ENCODE assay signal across 8 cellular contexts in the genomic region with DNA sequence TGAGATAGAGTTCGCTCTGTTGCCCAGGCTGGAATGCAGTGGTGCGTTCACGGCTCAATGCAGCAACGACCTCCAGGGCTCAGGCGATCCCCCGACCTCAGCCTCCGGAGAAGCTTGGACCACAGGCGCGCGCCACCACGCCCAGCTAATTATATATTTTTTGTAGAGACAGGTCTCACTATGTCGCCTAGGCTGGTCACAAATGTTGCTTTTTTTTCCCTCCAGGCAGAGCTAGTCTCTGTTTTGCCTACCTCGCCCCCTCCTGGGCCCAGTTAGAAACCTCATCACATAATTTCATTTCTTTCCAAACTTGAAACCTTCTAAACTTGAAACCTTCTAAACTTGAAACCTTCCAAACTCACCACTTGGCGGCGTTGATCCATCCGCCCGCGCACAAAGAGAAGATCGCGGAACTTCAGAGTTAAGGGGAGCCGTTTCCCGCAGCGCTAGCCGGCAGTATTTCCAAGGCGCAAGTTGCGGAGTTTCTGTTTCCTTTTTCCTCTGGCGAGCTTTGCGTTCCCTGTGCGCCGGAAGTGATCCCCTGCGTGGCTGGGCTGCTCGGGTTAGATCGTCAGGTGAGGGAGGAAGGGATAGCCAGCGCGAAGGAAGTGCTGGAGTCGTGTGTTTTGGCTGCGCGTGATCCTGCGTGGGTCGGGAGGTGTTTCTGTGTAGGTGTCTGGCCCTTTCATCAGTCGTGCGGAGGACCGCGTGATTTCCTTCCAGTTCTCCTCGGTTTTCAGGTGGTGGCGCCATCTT. TPM values are rescaled to one million over a fixed set of nuclear protein-coding genes. Genes with fewer than 3 reads are reported as not detected.
DNase-seq lines count a peak whose midpoint lies in the region; ATAC-seq and TF ChIP-seq lines count a peak whose summit lies in the region.

SSBP1 (plus strand) TSS at position 523 of the 756 bp plus-strand sequence. CDS start 809 bp downstream, outside the sequence.

- peaks cover 20% of the 10 kb centered on the region for H3K36me3 ChIP-seq in OCI-LY3 (replicated peaks; ENCODE audit: low read depth, low read length)

- H3K79me2 ChIP-seq in OCI-LY3 (ENCODE audit: low read length), result peaks cover 42% of the 10 kb centered on the region

- peak; percentile 92 for ATAC-seq in GM21447 (IDR thresholded peaks at IDR 0.05; ENCODE audit: unreplicated experiment)

- peak within 1 kb of the TSS; percentile 70 for H3K27ac ChIP-seq in OCI-LY3 (ENCODE audit: low read length)

- H3K4me3 ChIP-seq in OCI-LY3 (ENCODE audit: low read length), result peak within 1 kb of the TSS; percentile 81
- peak within 1 kb of the TSS; percentile 87 for H3K4me3 ChIP-seq in mononuclear cell (ENCODE audit: low read length)

- peak within 1 kb of the TSS; percentile 96 for H2AFZ ChIP-seq in OCI-LY3 (ENCODE audit: low read depth, low read length)

- TF ChIP-seq CTCF in OCI-LY3 (IDR thresholded peaks at IDR 0.05; ENCODE audit: low read depth, low read length), result peak; percentile 86

- peak within 1 kb of the TSS; percentile 82 for H3K9ac ChIP-seq in OCI-LY3 (ENCODE audit: low read length)

- H3K4me2 ChIP-seq in OCI-LY3 (ENCODE audit: low read length), result peak within 1 kb of the TSS; percentile 87

- H3K4me1 ChIP-seq in OCI-LY3 (ENCODE audit: low read length), result peaks cover 17% of the 10 kb centered on the region
- peaks cover 30% of the 10 kb centered on the region for H3K4me1 ChIP-seq in mononuclear cell (ENCODE audit: insufficient read depth, low read length)

- no peaks in the 10 kb centered on the region for H3K9me3 ChIP-seq in OCI-LY3 (ENCODE audit: insufficient read depth, low read length)
- no peaks in the 10 kb centered on the region for H3K9me3 ChIP-seq in mononuclear cell (ENCODE audit: low read depth, low read length)

- no peaks in the 10 kb centered on the region for H4K20me1 ChIP-seq in OCI-LY3 (ENCODE audit: insufficient read depth, low read length)

- H3K27me3 ChIP-seq in OCI-LY3 (ENCODE audit: low read depth, low read length) (no peaks in the 10 kb centered on the region), mononuclear cell (ENCODE audit: insufficient read depth, low read length) (no peaks in the 10 kb centered on the region)

- peak; percentile 99 for DNase-seq in DMS 273 (lab: John Stamatoyannopoulos, UW; ENCODE audit: unreplicated experiment)
- DNase-seq in HuH-7 (ENCODE audit: low spot score), result peak; percentile 79
- peak; percentile 76 for DNase-seq in activated T-cell treated with anti-CD3 and anti-CD28 coated beads for 1 hour (ENCODE audit: low read depth)
- peak; percentile 80 for DNase-seq in epidermal melanocyte (ENCODE audit: insufficient read length, low spot score)
- DNase-seq in stimulated activated CD8-positive, alpha-beta memory T cell treated with anti-CD3 and anti-CD28 coated beads, Interleukin-4, amount 100 ng/mL, for 24 hours (ENCODE audit: low read depth), result peak; percentile 82

RNA-seq across cellular contexts. Expression of gene SSBP1, which starts in this region (rescaled TPM):
- total RNA-seq in mononuclear cell, result 94.9 TPM

Comparison
In these comparisons a context has a peak if more than half of its experiments do, and no peak if none do; other contexts are left out.
1. Peak in every context shown above with its lines: DNase-seq, ATAC-seq, H3K4me3 ChIP-seq and H3K27ac ChIP-seq.